Comparison of ENCODE assay signal across 8 cellular contexts in genomic region chr20:47501483-47502270, GRCh38. TPM values are rescaled to one million over a fixed set of nuclear protein-coding genes. Genes with fewer than 3 reads are reported as not detected.
DNase-seq lines count a peak whose midpoint lies in the region; ATAC-seq and TF ChIP-seq lines count a peak whose summit lies in the region.

TSS of gene NCOA3 (plus strand) at chr20:47501887. CDS start at chr20:47622248, 120,361 bp downstream.

- no peaks in the 10 kb centered on the region for H3K27me3 ChIP-seq in WERI-Rb-1 (ENCODE audit: insufficient read depth, low read depth, severe bottlenecking)
- H3K27me3 ChIP-seq in mammary epithelial cell (ENCODE audit: insufficient read depth, low read length) = no peaks in the 10 kb centered on the region
- H3K27me3 ChIP-seq in smooth muscle cell (ENCODE audit: low read depth) = no peaks in the 10 kb centered on the region

- H3K79me2 ChIP-seq in mammary epithelial cell (ENCODE audit: insufficient read depth, low read length) = peaks cover 47% of the 10 kb centered on the region
- H3K79me2 ChIP-seq in smooth muscle cell (ENCODE audit: low read depth) = peaks cover 44% of the 10 kb centered on the region

- peak within 1 kb of the TSS; percentile 82 for H3K4me3 ChIP-seq in AG04449 (ENCODE audit: low read depth, low read length)
- peak within 1 kb of the TSS; percentile 97 for H3K4me3 ChIP-seq in WERI-Rb-1 (ENCODE audit: low read depth, low read length)
- H3K4me3 ChIP-seq in mammary epithelial cell (replicated peaks in 1 of 3; ENCODE audit: insufficient read depth in 1 of 3, low read depth in 2 of 3, low read length in 3 of 3) = peak within 1 kb of the TSS; percentile 81 to 99 (median 96)
- peak within 1 kb of the TSS; percentile 85 for H3K4me3 ChIP-seq in smooth muscle cell

- H3K27ac ChIP-seq in WERI-Rb-1 = peak within 1 kb of the TSS; percentile 94
- peak within 1 kb of the TSS; percentile 66 for H3K27ac ChIP-seq in mammary epithelial cell (ENCODE audit: insufficient read depth, low read depth, low read length)
- H3K27ac ChIP-seq in smooth muscle cell (ENCODE audit: low read depth) = peak within 1 kb of the TSS; percentile 74

- no peaks in the 10 kb centered on the region for H3K9me3 ChIP-seq in WERI-Rb-1 (ENCODE audit: severe bottlenecking)
- no peaks in the 10 kb centered on the region for H3K9me3 ChIP-seq in mammary epithelial cell (replicated peaks; ENCODE audit: insufficient read depth, low read length)
- H3K9me3 ChIP-seq in smooth muscle cell (replicated peaks; ENCODE audit: low read depth) = no peaks in the 10 kb centered on the region

- H3K36me3 ChIP-seq in WERI-Rb-1 = peaks cover 2% of the 10 kb centered on the region; the same call in 1 of the 2 replicates
- H3K36me3 ChIP-seq in mammary epithelial cell (ENCODE audit: insufficient read depth, low read length) = no peaks in the 10 kb centered on the region
- H3K36me3 ChIP-seq in smooth muscle cell (ENCODE audit: low read depth) = no peaks in the 10 kb centered on the region

- TF ChIP-seq CTCF in AG04449 (IDR thresholded peaks at IDR 0.05; ENCODE audit: insufficient read depth, low read length, missing control alignments) (peak; percentile 68), WERI-Rb-1 (IDR thresholded peaks at IDR 0.05; ENCODE audit: low read depth, low read length) (0 out of 2 replicates have a peak, but pooled peaks have one; percentile 5), mammary epithelial cell (conservative IDR thresholded peaks at IDR 0.05 in 1 of 2, IDR thresholded peaks at IDR 0.05 in 1 of 2; ENCODE audit: extremely low read depth in 1 of 2, insufficient read depth in 1 of 2, low read depth in 1 of 2, low read length in 2 of 2) (peak in 1 of 2 donors; percentile 62), smooth muscle cell (IDR thresholded peaks at IDR 0.05; ENCODE audit: borderline replicate concordance, insufficient read depth, poor library complexity, severe bottlenecking) (peak; percentile 36)

- CTCF ChIA-PET in AG04449 (lab: Yijun Ruan, JAX) (interaction anchor here (0.6 to 4.7 kb wide), 15 partner anchors 9 to 296 kb away, joined by 3 to 20 read pairs (median 3); no protein-coding TSS in a partner anchor), mammary epithelial cell (lab: Charles Lee; ENCODE audit: low non-redundant PET) (interaction anchor here (0.6 to 0.7 kb wide), 2 partner anchors 8 to 814 kb away, joined by 7 to 9 read pairs; no protein-coding TSS in a partner anchor)

- H3K9ac ChIP-seq in mammary epithelial cell (ENCODE audit: insufficient read depth, low read length) = peak within 1 kb of the TSS; percentile 88
- peak within 1 kb of the TSS; percentile 92 for H3K9ac ChIP-seq in smooth muscle cell (ENCODE audit: low read depth)

- peaks cover 3% of the 10 kb centered on the region for H3F3A ChIP-seq in smooth muscle cell (ENCODE audit: low read depth)

- H2AFZ ChIP-seq in mammary epithelial cell (ENCODE audit: low read depth, low read length) (peak within 1 kb of the TSS; percentile 82), smooth muscle cell (ENCODE audit: low read depth) (peak within 1 kb of the TSS; percentile 90)

- in situ Hi-C loops in mammary epithelial cell (cut with MboI; ENCODE audit: low sequenced_read_pairs in 2 of 2) = no loop called here

- dilution Hi-C loops in mammary epithelial cell (cut with HindIII; ENCODE audit: low sequenced_read_pairs) = loop anchor here (5.0 kb wide), 2 partner anchors 39 to 129 kb away; no protein-coding TSS in a partner anchor

- no peaks in the 10 kb centered on the region for H4K20me1 ChIP-seq in mammary epithelial cell (ENCODE audit: insufficient read depth, low read length)
- H4K20me1 ChIP-seq in smooth muscle cell (ENCODE audit: low read depth) = peaks cover 37% of the 10 kb centered on the region

- intact Hi-C loops in mammary epithelial cell (cut with micrococcal nuclease) = loop anchor here (1.0 to 5.0 kb wide), 6 partner anchors 37 to 229 kb away; no protein-coding TSS in a partner anchor

- DNase-seq in AG04449 (ENCODE audit: low read depth, low spot score) (peak; percentile 64), NCI-H2227 (lab: John Stamatoyannopoulos, UW; ENCODE audit: unreplicated experiment) (peak; percentile 98), WERI-Rb-1 (peak; percentile 98), mammary epithelial cell (peak; percentile 92), iPS-NIHi7 (ENCODE audit: extremely low spot score) (peak; percentile 99), smooth muscle cell (lab: John Stamatoyannopoulos, UW; ENCODE audit: unreplicated experiment) (peak; percentile 68)

- POLR2A ChIA-PET in AG04449 (lab: Yijun Ruan, JAX) = interaction anchor here (0.7 to 2.3 kb wide), 16 partner anchors 8 to 270 kb away, joined by 3 to 12 read pairs (median 4); no protein-coding TSS in a partner anchor

- no TSS peak for BruUV-seq in mammary epithelial cell (replicated peaks; lab: Mats Ljungman, UMichigan)

- H3K4me2 ChIP-seq in mammary epithelial cell (ENCODE audit: insufficient read depth, low read depth, low read length) (peak within 1 kb of the TSS; percentile 80), smooth muscle cell (peak within 1 kb of the TSS; percentile 92)

- H3K4me1 ChIP-seq in mammary epithelial cell (ENCODE audit: insufficient read depth, low read length) = peaks cover 13% of the 10 kb centered on the region
- peaks cover 24% of the 10 kb centered on the region for H3K4me1 ChIP-seq in smooth muscle cell (ENCODE audit: low read depth)

- ATAC-seq in GM18868 (IDR thresholded peaks at IDR 0.05; ENCODE audit: unreplicated experiment) (peak; percentile 77), HG03108 (IDR thresholded peaks at IDR 0.05; ENCODE audit: unreplicated experiment) (peak; percentile 68)

- WGBS in mammary epithelial cell (ENCODE audit: low coverage, missing lambda C conversion rate) = 2% methylated on average over 25 of the region's 74 CpGs
- WGBS in smooth muscle cell (ENCODE audit: low lambda C conversion rate) = 2% methylated on average over 60 of the region's 74 CpGs

RNA-seq across cellular contexts. Expression of gene NCOA3, which starts in this region (rescaled TPM):
- total RNA-seq in mammary epithelial cell (10 to 100 TPM; 26.7 to 29.6 TPM), smooth muscle cell (25.9 and 28.4 TPM in 2 replicates)
- polyA plus RNA-seq in mammary epithelial cell (15.5 TPM), smooth muscle cell (6.0 and 12.3 TPM in 2 replicates)
- 39.6 TPM for polyA minus RNA-seq in mammary epithelial cell

Comparison
In these comparisons a context has a peak if more than half of its experiments do, and no peak if none do; other contexts are left out.
1. Peak in every context shown above with its lines: DNase-seq, ATAC-seq, H3K4me3 ChIP-seq and H3K27ac ChIP-seq.